ENCODE assay signal across 8 cellular contexts in genomic region chr3:47513125-47513929, GRCh38. TPM values are rescaled to one million over a fixed set of nuclear protein-coding genes. Genes with fewer than 3 reads are reported as not detected.
DNase-seq lines count a peak whose midpoint lies in the region; ATAC-seq, FAIRE-seq and TF ChIP-seq lines count a peak whose summit lies in the region.

TSS of gene ELP6 (minus strand) at chr3:47513712. CDS start at chr3:47513590, 122 bp downstream.

- H3K4me1 ChIP-seq in pancreas (peaks cover 0 to 14% (median 6%) of the 10 kb centered on the region in 3 donors), tibial artery (peaks cover 0 to 8% (median 6%) of the 10 kb centered on the region in 4 donors)

- H3K9me3 ChIP-seq in pancreas (no peaks in the 10 kb centered on the region), tibial artery (no peaks in the 10 kb centered on the region)

- WGBS in pancreas, 2 donors: 0 to 1% methylated on average over 71 of the region's 71 CpGs

- H3K27ac ChIP-seq in pancreas (peak within 1 kb of the TSS; percentile 70 to 90 (median 86)), tibial artery (peak within 1 kb of the TSS; percentile 82 to 88)

- H3K36me3 ChIP-seq in pancreas: no peaks in the 10 kb centered on the region
- peaks cover 4 to 17% (median 13%) of the 10 kb centered on the region in 3 donors for H3K36me3 ChIP-seq in tibial artery

- DNase-seq in NCI-H1417 (lab: John Stamatoyannopoulos, UW): peak; percentile 93 to 97 (median 96)
- peak; percentile 69 to 91 for DNase-seq in SW 1271 (lab: John Stamatoyannopoulos, UW)
- peak; percentile 91 for DNase-seq in activated naive CD8-positive, alpha-beta T cell treated with anti-CD3 and anti-CD28 coated beads, Interleukin-2, amount 50 U/mL, for 16 hours (ENCODE audit: low read depth, low spot score)
- DNase-seq in Right ventricle myocardium inferior (ENCODE audit: missing footprints): peak; percentile 98
- peak; percentile 96 to 99 (median 97) for DNase-seq in pancreas
- DNase-seq in tibial artery: peak; percentile 95 to 98

- peak; percentile 23 for FAIRE-seq in pancreas (lab: Jason Lieb, UNC)

- ATAC-seq in HG02763 (IDR thresholded peaks at IDR 0.05; ENCODE audit: unreplicated experiment) (peak; percentile 96), Right ventricle myocardium inferior (peak; percentile 99), pancreas (peak; percentile 97 to 100 (median 98))

- TF ChIP-seq CTCF in GM12874 (IDR thresholded peaks at IDR 0.05; ENCODE audit: insufficient read depth, low read depth, low read length) (peak; percentile 82), pancreas (IDR thresholded peaks at IDR 0.05) (peak in 3 of 4 donors; percentile 9 to 26 (median 10)), tibial artery (IDR thresholded peaks at IDR 0.05) (peak; percentile 16 to 27)

- intact Hi-C loops in Right ventricle myocardium inferior (cut with DNase I): loop anchor here (1.0 kb wide), 1 partner anchor 92 kb away; no protein-coding TSS in a partner anchor
- intact Hi-C loops in pancreas (cut with DNase I): no loop called here
- intact Hi-C loops in tibial artery (cut with DNase I; ENCODE audit: low total_unique reads): no loop called here

- H3K4me3 ChIP-seq in pancreas: peak within 1 kb of the TSS; percentile 49 to 86 (median 60)
- peak within 1 kb of the TSS; percentile 70 for H3K4me3 ChIP-seq in tibial artery

- H3K27me3 ChIP-seq in pancreas (no peaks in the 10 kb centered on the region), tibial artery (no peaks in the 10 kb centered on the region)

RNA-seq across cellular contexts. Expression of gene ELP6, which starts in this region (rescaled TPM):
- total RNA-seq in Right ventricle myocardium inferior: 20.3 TPM
- total RNA-seq in pancreas: 10 to 100 TPM in 3 of 6 donors, 1 to 10 TPM in 3; 7.4 to 12.8 (median 9.9) TPM
- polyA plus RNA-seq in pancreas: 10 to 100 TPM; 19.5 to 25.6 TPM

Comparison
In these comparisons a context has a peak if more than half of its experiments do, and no peak if none do; other contexts are left out.
1. Peak in every context shown above with its lines: DNase-seq, ATAC-seq, H3K4me3 ChIP-seq and H3K27ac ChIP-seq.
2. CTCF ChIP-seq: peak in every context shown above with its lines; median percentile 82 in GM12874; 22 in tibial artery; 10 in pancreas.